In the genomic region with DNA sequence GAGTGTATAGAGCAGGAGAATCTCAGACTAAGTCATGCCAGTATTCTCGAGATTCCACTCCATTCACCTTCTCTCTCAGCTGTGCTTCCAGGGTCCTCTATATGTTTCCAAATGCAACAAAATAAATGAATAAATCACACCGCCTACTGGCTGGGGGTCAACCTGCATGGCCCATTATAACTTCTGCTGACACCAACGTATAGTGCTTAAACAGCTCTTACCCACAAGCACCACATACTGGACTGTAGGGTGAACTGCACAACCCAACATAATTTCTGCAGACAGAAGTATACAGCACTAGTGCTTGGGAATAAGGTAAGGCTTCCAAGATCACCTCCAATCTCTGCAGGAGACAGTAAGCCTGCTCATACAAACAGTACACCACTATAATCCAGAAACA, we compare ENCODE assay signal across 9 cellular contexts. TPM values are rescaled to one million over a fixed set of nuclear protein-coding genes. Genes with fewer than 3 reads are reported as not detected.
DNase-seq lines count a peak whose midpoint lies in the region; ATAC-seq and TF ChIP-seq lines count a peak whose summit lies in the region.
"Had no signal": no experiment of that assay in that cellular context is flagged by ENCODE, and none has a peak within 500 bp of the region (broad histone marks: within the 10 kb centered on the region; RNA-seq: fewer than 3 reads in every experiment).

No MANE protein-coding gene starts in this region.

- CTCF ChIA-PET in OCI-LY7 (lab: Charles Lee; ENCODE audit: unreplicated experiment), result no interaction called here

- H3K4me3 ChIP-seq in OCI-LY7 (ENCODE audit: low read depth, low read length, poor library complexity, severe bottlenecking) (no peak overlapping the region), fibroblast of villous mesenchyme (ENCODE audit: low read depth, low read length) (no peak overlapping the region), vagina (no peak overlapping the region)
- H3K4me3 ChIP-seq: lung had no signal

- no peaks in the 10 kb centered on the region for H3K27me3 ChIP-seq in vagina

- no peaks in the 10 kb centered on the region for H3K9me2 ChIP-seq in OCI-LY7 (ENCODE audit: insufficient read depth, low read length)

- no peak overlapping the region for H3K4me2 ChIP-seq in OCI-LY7 (ENCODE audit: low read length)

- no peak for TF ChIP-seq POLR2A in vagina (IDR thresholded peaks at IDR 0.05)

- H3K4me1 Mint-ChIP-seq in activated T-cell treated with anti-CD3 and anti-CD28 coated beads, Interleukin-2, amount 50 U/mL, for 4 hours (ENCODE audit: low read depth), result no peaks in the 10 kb centered on the region

- H3K27ac ChIP-seq in OCI-LY7 (ENCODE audit: low read depth, low read length, poor library complexity, severe bottlenecking) (no peak overlapping the region), vagina (no peak overlapping the region)

- H3K9me3 Mint-ChIP-seq in activated T-cell treated with anti-CD3 and anti-CD28 coated beads, Interleukin-2, amount 50 U/mL, for 4 hours, result peaks cover 24% of the 10 kb centered on the region

- POLR2A ChIA-PET in OCI-LY7 (lab: Charles Lee), result interaction anchor here (0.7 to 1.3 kb wide), 2 partner anchors 10 to 58 kb away, joined by 3 to 8 read pairs; no protein-coding TSS in a partner anchor

- H3K36me3 Mint-ChIP-seq in activated T-cell treated with anti-CD3 and anti-CD28 coated beads, Interleukin-2, amount 50 U/mL, for 4 hours (ENCODE audit: insufficient read depth), result no peaks in the 10 kb centered on the region

- no peaks in the 10 kb centered on the region for H3K79me2 ChIP-seq in OCI-LY7 (ENCODE audit: insufficient read depth, low read depth, low read length)

- H3K36me3 ChIP-seq in OCI-LY7 (ENCODE audit: insufficient read depth, low read length) (no peaks in the 10 kb centered on the region), vagina (no peaks in the 10 kb centered on the region)

- DNase-seq in AG09319 (ENCODE audit: extremely low read depth, low read depth) (no peak), OCI-LY7 (ENCODE audit: low spot score) (peak; percentile 32), fibroblast of villous mesenchyme (ENCODE audit: low read depth) (peak; percentile 13), vagina (ENCODE audit: extremely low spot score in 2 of 2) (no peak), Right ventricle myocardium inferior (ENCODE audit: missing footprints) (no peak)
- no peak for DNase-seq in activated T-cell treated with anti-CD3 and anti-CD28 coated beads, Interleukin-2, amount 50 U/mL, for 4 hours

- no peaks in the 10 kb centered on the region for H3K4me1 ChIP-seq in OCI-LY7 (ENCODE audit: insufficient read depth, low read length, poor library complexity, severe bottlenecking)
- H3K4me1 ChIP-seq in vagina, result no peaks in the 10 kb centered on the region

- no peak overlapping the region for H2AFZ ChIP-seq in OCI-LY7 (ENCODE audit: low read length)

- TF ChIP-seq CTCF in AG09319 (IDR thresholded peaks at IDR 0.05; ENCODE audit: low read depth, low read length) (peak; percentile 14), OCI-LY7 (conservative IDR thresholded peaks at IDR 0.05; ENCODE audit: low read length) (peak; percentile 73), fibroblast of villous mesenchyme (IDR thresholded peaks at IDR 0.05; ENCODE audit: insufficient read depth, low read depth, low read length) (peak; percentile 49), vagina (IDR thresholded peaks at IDR 0.05) (no peak)

- peaks cover 5% of the 10 kb centered on the region for H3K27me3 Mint-ChIP-seq in activated T-cell treated with anti-CD3 and anti-CD28 coated beads, Interleukin-2, amount 50 U/mL, for 4 hours (ENCODE audit: low read depth)

- H3K4me3 Mint-ChIP-seq in activated T-cell treated with anti-CD3 and anti-CD28 coated beads, Interleukin-2, amount 50 U/mL, for 4 hours, result no peak overlapping the region

- intact Hi-C loops in OCI-LY7 (cut with micrococcal nuclease; ENCODE audit: unreplicated experiment) (no loop called here), vagina (cut with DNase I) (no loop called here), Right ventricle myocardium inferior (cut with DNase I) (no loop called here)

- H4K20me1 ChIP-seq in OCI-LY7 (ENCODE audit: insufficient read depth, low read length), result no peaks in the 10 kb centered on the region

- BruUV-seq in OCI-LY7 (replicated peaks; lab: Mats Ljungman, UMichigan), result no TSS peak

- ATAC-seq in GM18870 (IDR thresholded peaks at IDR 0.05; ENCODE audit: unreplicated experiment), result peak; percentile 92
- ATAC-seq in HG03039 (IDR thresholded peaks at IDR 0.05; ENCODE audit: unreplicated experiment), result peak; percentile 88
- no peak for ATAC-seq in Right ventricle myocardium inferior
- ATAC-seq in activated T-cell treated with anti-CD3 and anti-CD28 coated beads, Interleukin-2, amount 50 U/mL, for 4 hours, result no peak

- H3K9me3 ChIP-seq in OCI-LY7 (ENCODE audit: low read length) (no peaks in the 10 kb centered on the region), vagina (peaks cover 5% of the 10 kb centered on the region)

RNA-seq across cellular contexts. Expression of gene HTR4, which starts 33.1 kb away (rescaled TPM):
- not detected in 2 replicates for total RNA-seq in OCI-LY7 (2014; rRNA removed; shearing (Covaris generic))
- not detected in 2 replicates for total RNA-seq in OCI-LY7 (2022)
- not detected in 2 replicates for total RNA-seq in fibroblast of villous mesenchyme
- total RNA-seq in vagina, result 2.9 TPM
- total RNA-seq in Right ventricle myocardium inferior, result 0.22 TPM
- not detected for total RNA-seq in activated T-cell treated with anti-CD3 and anti-CD28 coated beads, Interleukin-2, amount 50 U/mL, for 4 hours

Comparison
In these comparisons a context has a peak if more than half of its experiments do, and no peak if none do; other contexts are left out.
1. DNase-seq: peak in OCI-LY7 (single experiment) and fibroblast of villous mesenchyme (single experiment); none in AG09319 (single experiment), vagina (0 of 2), Right ventricle myocardium inferior (single experiment) and activated T-cell treated with anti-CD3 and anti-CD28 coated beads, Interleukin-2, amount 50 U/mL, for 4 hours (single experiment).
2. CTCF ChIP-seq: peak in AG09319 (single experiment), OCI-LY7 (single experiment) and fibroblast of villous mesenchyme (single experiment); none in vagina (0 of 3).
3. ATAC-seq: peak in GM18870 (single experiment) and HG03039 (single experiment); none in Right ventricle myocardium inferior (single experiment) and activated T-cell treated with anti-CD3 and anti-CD28 coated beads, Interleukin-2, amount 50 U/mL, for 4 hours (0 of 2).